ENCODE assay signal across 8 cellular contexts in the genomic region with DNA sequence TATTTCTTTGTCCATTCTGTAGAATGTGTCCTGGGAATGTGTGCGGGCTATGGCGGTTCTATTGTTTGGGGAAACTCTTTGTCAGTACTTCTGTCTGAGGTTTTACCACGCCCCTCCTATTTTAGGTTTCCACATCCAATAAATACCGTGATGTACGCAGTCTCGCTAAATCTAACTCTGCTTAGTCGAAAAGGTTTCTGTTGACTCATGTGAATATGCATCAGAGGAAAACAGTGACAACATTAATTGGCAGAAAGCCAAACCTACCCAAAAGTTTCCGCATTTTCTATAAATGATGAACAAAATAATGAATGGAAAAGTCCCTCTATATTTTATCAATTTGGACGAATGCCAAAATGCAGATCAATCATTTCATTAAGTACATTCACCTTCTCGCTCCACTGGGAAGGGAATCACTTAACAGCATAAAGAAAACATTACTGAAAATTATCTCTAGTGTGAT.
DNase-seq lines count a peak whose midpoint lies in the region; ATAC-seq and TF ChIP-seq lines count a peak whose summit lies in the region.

No MANE protein-coding gene starts in this region.

- DNase-seq in A673 (ENCODE audit: low spot score) (peak; percentile 54), SJSA1 (ENCODE audit: low read depth in 1 of 2, low spot score in 2 of 2) (peak; percentile 62 to 75), brain microvascular endothelial cell (peak; percentile 91), mucosa of gallbladder (ENCODE audit: low spot score) (peak; percentile 52), DMS153 (lab: John Stamatoyannopoulos, UW) (no peak), ecto neural progenitor cell (ENCODE audit: low spot score) (no peak), ACHN (no peak)

- no peaks in the 10 kb centered on the region for H3K27me3 ChIP-seq in A673 (replicated peaks; ENCODE audit: insufficient read depth, low read depth, low read length, poor library complexity)
- H3K27me3 ChIP-seq in SJSA1 (replicated peaks): no peaks in the 10 kb centered on the region
- no peaks in the 10 kb centered on the region for H3K27me3 ChIP-seq in brain microvascular endothelial cell (replicated peaks)

- BruUV-seq in A673 (replicated peaks; lab: Mats Ljungman, UMichigan): no TSS peak

- H3K4me1 ChIP-seq in A673 (ENCODE audit: insufficient read depth, low read length, poor library complexity, severe bottlenecking) (peaks cover 64% of the 10 kb centered on the region), SJSA1 (replicated peaks) (peaks cover 53% of the 10 kb centered on the region)

- no peak for TF ChIP-seq CTCF in A673 (conservative IDR thresholded peaks at IDR 0.05; ENCODE audit: low read depth, low read length)
- TF ChIP-seq CTCF in brain microvascular endothelial cell (IDR thresholded peaks at IDR 0.05; ENCODE audit: low read depth, low read length, missing control alignments): no peak

- H3K9me3 ChIP-seq in A673 (ENCODE audit: low read depth, low read length, poor library complexity, severe bottlenecking) (no peaks in the 10 kb centered on the region), SJSA1 (replicated peaks) (no peaks in the 10 kb centered on the region)

- CTCF ChIA-PET in A673 (lab: Charles Lee): no interaction called here

- POLR2A ChIA-PET in A673 (lab: Charles Lee; ENCODE audit: low non-redundant PET): no interaction called here

- H3K4me3 ChIP-seq in A673 (ENCODE audit: low read depth, low read length, poor library complexity, severe bottlenecking) (no peak overlapping the region), SJSA1 (no peak overlapping the region), brain microvascular endothelial cell (ENCODE audit: low read depth, low read length) (no peak overlapping the region)

- intact Hi-C loops in A673 (cut with micrococcal nuclease; ENCODE audit: unreplicated experiment): no loop called here

- ATAC-seq in HG03442 (IDR thresholded peaks at IDR 0.05; ENCODE audit: unreplicated experiment): no peak

- in situ Hi-C loops in brain microvascular endothelial cell (cut with HindIII; ENCODE audit: low pct_ligation_motif_present, low sequenced_read_pairs): no loop called here
- in situ Hi-C loops in ACHN (cut with HindIII; ENCODE audit: low pct_ligation_motif_present, low pct_unique_long_range_greater_than_20kb, low sequenced_read_pairs): no loop called here

- H3K27ac ChIP-seq in A673 (ENCODE audit: low read depth, low read length, poor library complexity, severe bottlenecking) (peak overlapping the region; percentile 51), SJSA1 (peak overlapping the region; percentile 89), brain microvascular endothelial cell (peak overlapping the region; percentile 73)

- H3K36me3 ChIP-seq in A673 (ENCODE audit: insufficient read depth, low read length, poor library complexity, severe bottlenecking) (no peaks in the 10 kb centered on the region), SJSA1 (0 out of 2 replicates have a peak, but pooled peaks cover 2% of the 10 kb centered on the region), brain microvascular endothelial cell (replicated peaks) (no peaks in the 10 kb centered on the region)

Comparison
In these comparisons a context has a peak if more than half of its experiments do, and no peak if none do; other contexts are left out.
1. DNase-seq: peak in A673 (single experiment), SJSA1 (2 of 2), brain microvascular endothelial cell (single experiment) and mucosa of gallbladder (single experiment); none in DMS153 (single experiment), ecto neural progenitor cell (single experiment) and ACHN (single experiment).
2. Peak in every context shown above with its lines, with median percentiles within 50 percentile points of each other: H3K27ac ChIP-seq.